ENCODE assay signal across 16 cellular contexts in genomic region chr4:13541176-13541604, GRCh38. TPM values are rescaled to one million over a fixed set of nuclear protein-coding genes. Genes with fewer than 3 reads are reported as not detected.
DNase-seq lines count a peak whose midpoint lies in the region; ATAC-seq and TF ChIP-seq lines count a peak whose summit lies in the region.
"Had no signal": no experiment of that assay in that cellular context is flagged by ENCODE, and none has a peak within 500 bp of the region (broad histone marks: within the 10 kb centered on the region; RNA-seq: fewer than 3 reads in every experiment).

No MANE protein-coding gene starts in this region.

- H3K4me3 ChIP-seq in A673 (ENCODE audit: low read depth, low read length, poor library complexity, severe bottlenecking): no peak overlapping the region

- no peak for TF ChIP-seq CTCF in WTC11 (IDR thresholded peaks at IDR 0.05)
- no peak for TF ChIP-seq CTCF in A673 (conservative IDR thresholded peaks at IDR 0.05; ENCODE audit: low read depth, low read length)

- no peak overlapping the region for H3K27ac Mint-ChIP-seq in stimulated activated naive CD8-positive, alpha-beta T cell treated with anti-CD3 and anti-CD28 coated beads, Interleukin-15, Interleukin-2, amounts not matched to agents 100 ng/mL and 50 ng/mL, for 24 hours
- no peak overlapping the region for H3K27ac Mint-ChIP-seq in WTC11
- H3K27ac Mint-ChIP-seq: dendritic cell treated with granulocyte-macrophage colony-stimulating factor and Interleukin-4, amounts not matched to agents 40 ng/mL and 50 ng/mL, for 4 days; progenitor cell of endocrine pancreas had no signal

- no peak for ATAC-seq in stimulated activated naive CD8-positive, alpha-beta T cell treated with anti-CD3 and anti-CD28 coated beads, Interleukin-15, Interleukin-2, amounts not matched to agents 100 U/mL and 50 U/mL, for 24 hours
- ATAC-seq in WTC11: no peak
- no peak for ATAC-seq in GM21576 (IDR thresholded peaks at IDR 0.05; ENCODE audit: unreplicated experiment)

- peak overlapping the region; percentile 31 for H3K4me3 Mint-ChIP-seq in stimulated activated naive CD8-positive, alpha-beta T cell treated with anti-CD3 and anti-CD28 coated beads, Interleukin-15, Interleukin-2, amounts not matched to agents 100 ng/mL and 50 ng/mL, for 24 hours
- H3K4me3 Mint-ChIP-seq in WTC11: peak overlapping the region; percentile 62

- H3K4me1 Mint-ChIP-seq in stimulated activated naive CD8-positive, alpha-beta T cell treated with anti-CD3 and anti-CD28 coated beads, Interleukin-15, Interleukin-2, amounts not matched to agents 100 ng/mL and 50 ng/mL, for 24 hours (ENCODE audit: low read depth): peaks cover 44% of the 10 kb centered on the region
- H3K4me1 Mint-ChIP-seq in WTC11: peaks cover 68% of the 10 kb centered on the region

- POLR2A ChIA-PET in WTC11 (lab: Charles Lee): interaction anchor here (1.9 kb wide), 1 partner anchor 58 kb away, joined by 6 read pairs; the partner anchor contains the start of gene RAB28
- POLR2A ChIA-PET in A673 (lab: Charles Lee; ENCODE audit: low non-redundant PET): no interaction called here

- CTCF ChIA-PET in WTC11 (lab: Charles Lee): interaction anchor here (0.8 to 5.7 kb wide), 12 partner anchors 7 to 696 kb away, joined by 3 to 69 read pairs (median 8); partner anchors contain the start of gene RAB28
- CTCF ChIA-PET in A673 (lab: Charles Lee): no interaction called here

- H3K36me3 Mint-ChIP-seq in stimulated activated naive CD8-positive, alpha-beta T cell treated with anti-CD3 and anti-CD28 coated beads, Interleukin-15, Interleukin-2, amounts not matched to agents 100 ng/mL and 50 ng/mL, for 24 hours (ENCODE audit: low read depth): peaks cover 7% of the 10 kb centered on the region
- H3K36me3 Mint-ChIP-seq in WTC11: peaks cover 7% of the 10 kb centered on the region; the same call in 1 of the 2 replicates

- H3K27ac ChIP-seq in A673 (ENCODE audit: low read depth, low read length, poor library complexity, severe bottlenecking): no peak overlapping the region

- BruUV-seq in A673 (replicated peaks; lab: Mats Ljungman, UMichigan): no TSS peak

- DNase-seq in stimulated activated naive CD8-positive, alpha-beta T cell treated with anti-CD3 and anti-CD28 coated beads, Interleukin-15, Interleukin-2, amounts not matched to agents 100 U/mL and 50 U/mL, for 24 hours: no peak
- DNase-seq in WTC11 (ENCODE audit: low spot score) (no peak), mesenteric fat pad (ENCODE audit: low spot score) (peak; percentile 60), A673 (ENCODE audit: low spot score) (no peak), DMS 273 treated with DMSO at 0.1 percent for 48 hours (lab: John Stamatoyannopoulos, UW) (no peak), activated gamma-delta T cell treated with Interleukin-2 at 50 U/mL for 16 hours (no peak)
- DNase-seq: activated CD4-positive, alpha-beta T cell treated with anti-CD3 and anti-CD28 coated beads for 4 hours; NCI-H1694; NCI-H345; NK-92 treated with Interleukin-12 subunit alpha and Interleukin-12 subunit beta, amount 100 ng/mL, for 24 hours had no signal

- peaks cover 11% of the 10 kb centered on the region for H3K9me3 Mint-ChIP-seq in stimulated activated naive CD8-positive, alpha-beta T cell treated with anti-CD3 and anti-CD28 coated beads, Interleukin-15, Interleukin-2, amounts not matched to agents 100 ng/mL and 50 ng/mL, for 24 hours
- no peaks in the 10 kb centered on the region for H3K9me3 Mint-ChIP-seq in WTC11
- H3K9me3 Mint-ChIP-seq: dendritic cell treated with granulocyte-macrophage colony-stimulating factor and Interleukin-4, amounts not matched to agents 40 ng/mL and 50 ng/mL, for 4 days had no signal

- H3K27me3 Mint-ChIP-seq in stimulated activated naive CD8-positive, alpha-beta T cell treated with anti-CD3 and anti-CD28 coated beads, Interleukin-15, Interleukin-2, amounts not matched to agents 100 ng/mL and 50 ng/mL, for 24 hours: peaks cover 85% of the 10 kb centered on the region
- H3K27me3 Mint-ChIP-seq in WTC11 (ENCODE audit: low read depth): peaks cover 98% of the 10 kb centered on the region

- H3K9me3 ChIP-seq in A673 (ENCODE audit: low read depth, low read length, poor library complexity, severe bottlenecking): no peaks in the 10 kb centered on the region

- peaks cover 5% of the 10 kb centered on the region for H3K4me1 ChIP-seq in A673 (ENCODE audit: insufficient read depth, low read length, poor library complexity, severe bottlenecking)

- no peaks in the 10 kb centered on the region for H3K27me3 ChIP-seq in A673 (replicated peaks; ENCODE audit: insufficient read depth, low read depth, low read length, poor library complexity)

- intact Hi-C loops in A673 (cut with micrococcal nuclease; ENCODE audit: unreplicated experiment): no loop called here

- H3K36me3 ChIP-seq in A673 (ENCODE audit: insufficient read depth, low read length, poor library complexity, severe bottlenecking): no peaks in the 10 kb centered on the region

TF ChIP-seq in WTC11, 78 proteins besides CTCF, POLR2A, EP300 and RAD21:
- TF ChIP-seq, protein P1, sequence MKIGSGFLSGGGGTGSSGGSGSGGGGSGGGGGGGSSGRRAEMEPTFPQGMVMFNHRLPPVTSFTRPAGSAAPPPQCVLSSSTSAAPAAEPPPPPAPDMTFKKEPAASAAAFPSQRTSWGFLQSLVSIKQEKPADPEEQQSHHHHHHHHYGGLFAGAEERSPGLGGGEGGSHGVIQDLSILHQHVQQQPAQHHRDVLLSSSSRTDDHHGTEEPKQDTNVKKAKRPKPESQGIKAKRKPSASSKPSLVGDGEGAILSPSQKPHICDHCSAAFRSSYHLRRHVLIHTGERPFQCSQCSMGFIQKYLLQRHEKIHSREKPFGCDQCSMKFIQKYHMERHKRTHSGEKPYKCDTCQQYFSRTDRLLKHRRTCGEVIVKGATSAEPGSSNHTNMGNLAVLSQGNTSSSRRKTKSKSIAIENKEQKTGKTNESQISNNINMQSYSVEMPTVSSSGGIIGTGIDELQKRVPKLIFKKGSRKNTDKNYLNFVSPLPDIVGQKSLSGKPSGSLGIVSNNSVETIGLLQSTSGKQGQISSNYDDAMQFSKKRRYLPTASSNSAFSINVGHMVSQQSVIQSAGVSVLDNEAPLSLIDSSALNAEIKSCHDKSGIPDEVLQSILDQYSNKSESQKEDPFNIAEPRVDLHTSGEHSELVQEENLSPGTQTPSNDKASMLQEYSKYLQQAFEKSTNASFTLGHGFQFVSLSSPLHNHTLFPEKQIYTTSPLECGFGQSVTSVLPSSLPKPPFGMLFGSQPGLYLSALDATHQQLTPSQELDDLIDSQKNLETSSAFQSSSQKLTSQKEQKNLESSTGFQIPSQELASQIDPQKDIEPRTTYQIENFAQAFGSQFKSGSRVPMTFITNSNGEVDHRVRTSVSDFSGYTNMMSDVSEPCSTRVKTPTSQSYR (CRISPR knock-in tag; IDR thresholded peaks at IDR 0.05): no peak
- TF ChIP-seq MYBL2 (CRISPR knock-in tag; IDR thresholded peaks at IDR 0.05) (no peak), EMX1 (CRISPR knock-in tag; IDR thresholded peaks at IDR 0.05) (no peak), NFATC4 (CRISPR knock-in tag; IDR thresholded peaks at IDR 0.05) (no peak), ESRRA (CRISPR knock-in tag; IDR thresholded peaks at IDR 0.05; ENCODE audit: borderline replicate concordance) (no peak), SMAD4 (CRISPR knock-in tag; IDR thresholded peaks at IDR 0.05) (no peak), KAT7 (CRISPR knock-in tag; IDR thresholded peaks at IDR 0.05; ENCODE audit: borderline replicate concordance) (no peak), ZBTB21 (CRISPR knock-in tag; IDR thresholded peaks at IDR 0.05; ENCODE audit: borderline replicate concordance) (no peak), JAZF1 (CRISPR knock-in tag; IDR thresholded peaks at IDR 0.05) (no peak), CREM (CRISPR knock-in tag; IDR thresholded peaks at IDR 0.05) (no peak), ZNF219 (CRISPR knock-in tag; IDR thresholded peaks at IDR 0.05; ENCODE audit: borderline replicate concordance) (no peak), NFE2L1 (CRISPR knock-in tag; IDR thresholded peaks at IDR 0.05) (no peak), ZNF671 (CRISPR knock-in tag; IDR thresholded peaks at IDR 0.05) (no peak)
- TF ChIP-seq, protein P2, sequence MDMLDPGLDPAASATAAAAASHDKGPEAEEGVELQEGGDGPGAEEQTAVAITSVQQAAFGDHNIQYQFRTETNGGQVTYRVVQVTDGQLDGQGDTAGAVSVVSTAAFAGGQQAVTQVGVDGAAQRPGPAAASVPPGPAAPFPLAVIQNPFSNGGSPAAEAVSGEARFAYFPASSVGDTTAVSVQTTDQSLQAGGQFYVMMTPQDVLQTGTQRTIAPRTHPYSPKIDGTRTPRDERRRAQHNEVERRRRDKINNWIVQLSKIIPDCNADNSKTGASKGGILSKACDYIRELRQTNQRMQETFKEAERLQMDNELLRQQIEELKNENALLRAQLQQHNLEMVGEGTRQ (CRISPR knock-in tag; IDR thresholded peaks at IDR 0.05): no peak
- TF ChIP-seq, protein P3, sequence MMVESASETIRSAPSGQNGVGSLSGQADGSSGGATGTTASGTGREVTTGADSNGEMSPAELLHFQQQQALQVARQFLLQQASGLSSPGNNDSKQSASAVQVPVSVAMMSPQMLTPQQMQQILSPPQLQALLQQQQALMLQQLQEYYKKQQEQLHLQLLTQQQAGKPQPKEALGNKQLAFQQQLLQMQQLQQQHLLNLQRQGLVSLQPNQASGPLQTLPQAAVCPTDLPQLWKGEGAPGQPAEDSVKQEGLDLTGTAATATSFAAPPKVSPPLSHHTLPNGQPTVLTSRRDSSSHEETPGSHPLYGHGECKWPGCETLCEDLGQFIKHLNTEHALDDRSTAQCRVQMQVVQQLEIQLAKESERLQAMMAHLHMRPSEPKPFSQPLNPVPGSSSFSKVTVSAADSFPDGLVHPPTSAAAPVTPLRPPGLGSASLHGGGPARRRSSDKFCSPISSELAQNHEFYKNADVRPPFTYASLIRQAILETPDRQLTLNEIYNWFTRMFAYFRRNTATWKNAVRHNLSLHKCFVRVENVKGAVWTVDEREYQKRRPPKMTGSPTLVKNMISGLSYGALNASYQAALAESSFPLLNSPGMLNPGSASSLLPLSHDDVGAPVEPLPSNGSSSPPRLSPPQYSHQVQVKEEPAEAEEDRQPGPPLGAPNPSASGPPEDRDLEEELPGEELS (CRISPR knock-in tag; IDR thresholded peaks at IDR 0.05): no peak

RNA-seq across cellular contexts. Expression of gene NKX3-2, which starts 3.1 kb away (rescaled TPM):
- total RNA-seq in WTC11 (2021): 0.07 TPM in 1 of 3 replicates, not detected in the others
- 1.3 TPM for total RNA-seq in mesenteric fat pad
- 2.4 and 3.1 TPM in 2 replicates for total RNA-seq in A673 (2021)
- total RNA-seq: mononuclear cell; T-helper 2 cell treated with Interferon-gamma antibody and Interleukin-4, amounts not matched to agents 100 ng/mL and 5 ng/mL, for 36 hours had no signal

RNA-seq across cellular contexts. Expression of gene RAB28, which starts 57.0 kb away (rescaled TPM):
- total RNA-seq in WTC11 (2021) (17.1 to 18.4 TPM (median 17.4 TPM) in 3 replicates), mesenteric fat pad (13.8 TPM), A673 (2021) (22.6 and 24.8 TPM in 2 replicates)
